32 cellular contexts compared by ENCODE assay signal in the genomic region with DNA sequence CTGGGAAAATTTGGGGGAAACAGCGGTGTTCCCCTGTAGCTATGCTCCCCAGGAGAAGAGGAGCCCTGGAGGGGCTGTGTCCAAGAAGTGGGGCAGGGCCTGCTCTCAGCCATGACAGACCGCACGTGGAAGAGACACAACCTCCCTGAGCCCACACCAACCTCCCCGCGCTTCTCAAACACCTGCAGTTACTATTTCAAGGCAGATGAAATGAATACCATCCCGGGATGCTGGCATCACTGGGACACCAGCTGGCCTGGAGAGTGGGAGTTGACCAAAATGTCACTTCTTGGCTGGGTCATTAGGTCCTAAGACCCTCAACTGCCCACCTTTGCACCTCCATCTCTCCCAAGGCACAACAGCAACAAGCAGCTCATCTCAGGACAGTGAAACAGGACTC. TPM values are rescaled to one million over a fixed set of nuclear protein-coding genes. Genes with fewer than 3 reads are reported as not detected.
"Had no signal": no experiment of that assay in that cellular context is flagged by ENCODE, and none has a peak within 500 bp of the region (broad histone marks: within the 10 kb centered on the region; RNA-seq: fewer than 3 reads in every experiment).

No MANE protein-coding gene starts in this region.

- H3K27me3 ChIP-seq: body of pancreas, cardiac muscle cell, colonic mucosa, esophagus squamous epithelium, left lung, neutrophil, ovary, right atrium auricular region, transverse colon had no signal

- H3K27ac ChIP-seq: cardiac muscle cell, colonic mucosa, epithelial cell of prostate, esophagus squamous epithelium, left lung, lower lobe of right lung, neutrophil, ovary, transverse colon had no signal

- H3K36me3 ChIP-seq: cardiac muscle cell, colonic mucosa, lower lobe of right lung, neutrophil, ovary, right atrium auricular region, transverse colon had no signal

- H3K4me1 ChIP-seq: colonic mucosa had no signal

- ATAC-seq: activated T-cell treated with anti-CD3 and anti-CD28 coated beads, Interleukin-2, amount 50 U/mL, for 72 hours; body of pancreas; left lung; lower lobe of right lung; stimulated activated naive B cell treated with anti-CD40 and anti-IgM and Interleukin-4, amounts not matched to agents 10 μg/mL and 1 μg/mL and 100 μg/mL, for 72 hours had no signal

- H3K27ac Mint-ChIP-seq: activated naive CD8-positive, alpha-beta T cell; activated T-cell treated with anti-CD3 and anti-CD28 coated beads, Interleukin-2, amount 50 U/mL, for 72 hours; nephron; T-helper 1 cell treated with Interleukin-12 subunit alpha and Interleukin-12 subunit beta and Interleukin-4 antibody, amounts not matched to agents 30 μg/mL and 1 μg/mL, for 36 hours had no signal

- H3K9me3 ChIP-seq: body of pancreas, colonic mucosa, esophagus squamous epithelium, left lung, lower lobe of right lung, neutrophil, ovary, right atrium auricular region, transverse colon had no signal

- H3K4me3 ChIP-seq: body of pancreas, cardiac muscle cell, colonic mucosa, esophagus squamous epithelium, left lung, lower lobe of right lung, ovary, right atrium auricular region, transverse colon had no signal

- H3K4me3 Mint-ChIP-seq: activated naive CD8-positive, alpha-beta T cell; activated T-cell treated with anti-CD3 and anti-CD28 coated beads, Interleukin-2, amount 50 U/mL, for 72 hours; nephron; stimulated activated naive B cell treated with anti-CD40 and anti-IgM and Interleukin-4, amounts not matched to agents 10 μg/mL and 1 μg/mL and 100 μg/mL, for 72 hours; T-helper 1 cell treated with Interleukin-12 subunit alpha and Interleukin-12 subunit beta and Interleukin-4 antibody, amounts not matched to agents 30 μg/mL and 1 μg/mL, for 36 hours had no signal

- DNase-seq: activated CD4-positive, alpha-beta T cell treated with anti-CD3 and anti-CD28 coated beads for 4 hours; activated CD4-positive, alpha-beta T cell treated with anti-CD3 and anti-CD28 coated beads, Interleukin-2, amount 50 U/mL, for 4 hours; activated naive CD4-positive, alpha-beta T cell treated with Interleukin-2 at 50 U/mL for 16 hours; activated T-cell treated with anti-CD3 and anti-CD28 coated beads for 4 hours; activated T-cell treated with anti-CD3 and anti-CD28 coated beads, Interleukin-2, amount 50 U/mL, for 72 hours; body of pancreas; cerebellar nuclear complex; colonic mucosa; effector CD8-positive, alpha-beta T cell; esophagus squamous epithelium; foreskin melanocyte; kidney glomerular epithelial cell; left lung; lower lobe of right lung; mesenchymal stem cell; ovary; stimulated activated CD4-positive, alpha-beta T cell treated with anti-CD3 and anti-CD28 coated beads, Interleukin-15, amount 100 ng/mL, for 24 hours; stimulated activated CD4-positive, alpha-beta T cell treated with anti-CD3 and anti-CD28 coated beads, Interleukin-2, amount 100 ng/mL, for 24 hours; stimulated activated naive B cell treated with anti-CD40 and anti-IgM and Interleukin-4, amounts not matched to agents 10 μg/mL and 1 μg/mL and 100 μg/mL, for 72 hours; T1000; transverse colon had no signal

- H3K36me3 Mint-ChIP-seq: activated naive CD8-positive, alpha-beta T cell had no signal

- H3K27me3 Mint-ChIP-seq: activated naive CD8-positive, alpha-beta T cell; stimulated activated naive B cell treated with anti-CD40 and anti-IgM and Interleukin-4, amounts not matched to agents 10 μg/mL and 1 μg/mL and 100 μg/mL, for 72 hours had no signal

- H3K9me3 Mint-ChIP-seq: activated T-cell treated with anti-CD3 and anti-CD28 coated beads, Interleukin-2, amount 50 U/mL, for 72 hours; nephron; stimulated activated naive B cell treated with anti-CD40 and anti-IgM and Interleukin-4, amounts not matched to agents 10 μg/mL and 1 μg/mL and 100 μg/mL, for 72 hours; T-helper 1 cell treated with Interleukin-12 subunit alpha and Interleukin-12 subunit beta and Interleukin-4 antibody, amounts not matched to agents 30 μg/mL and 1 μg/mL, for 36 hours had no signal

RNA-seq across cellular contexts. Expression of a gene that starts 51.0 kb away (rescaled TPM):
- total RNA-seq: activated T-cell treated with anti-CD3 and anti-CD28 coated beads, Interleukin-2, amount 50 U/mL, for 72 hours; aorta; body of pancreas; colonic mucosa; dermis microvascular lymphatic vessel endothelial cell; esophagus squamous epithelium; left lung; lower lobe of right lung; ovary; pulmonary artery endothelial cell; right atrium auricular region; temporal lobe; transverse colon had no signal
- polyA plus RNA-seq: aorta, ovary had no signal
